ENCODE assay signal across 18 cellular contexts in the genomic region with DNA sequence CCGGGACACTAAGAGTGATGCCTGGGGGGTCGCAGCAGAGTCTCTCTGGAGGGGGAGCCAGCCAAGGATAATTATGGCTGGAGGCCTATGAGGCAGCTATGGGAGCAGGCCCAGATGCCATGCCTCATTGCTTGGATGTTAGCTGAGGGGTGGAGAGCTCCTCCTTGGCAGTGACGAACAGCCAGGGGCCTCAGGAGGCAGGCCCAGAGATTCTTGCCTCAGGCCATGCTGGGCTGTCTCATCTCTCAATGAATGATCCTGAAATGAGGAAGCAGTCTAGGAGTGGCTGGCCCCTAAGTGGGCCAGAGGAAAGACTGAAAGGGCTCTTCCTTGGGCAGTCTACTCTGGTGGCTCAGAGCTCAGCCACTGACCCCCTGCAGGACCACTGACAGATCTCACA. TPM values are rescaled to one million over a fixed set of nuclear protein-coding genes. Genes with fewer than 3 reads are reported as not detected.
DNase-seq lines count a peak whose midpoint lies in the region; ATAC-seq and TF ChIP-seq lines count a peak whose summit lies in the region.
"Had no signal": no experiment of that assay in that cellular context is flagged by ENCODE, and none has a peak within 500 bp of the region (broad histone marks: within the 10 kb centered on the region; RNA-seq: fewer than 3 reads in every experiment).

No MANE protein-coding gene starts in this region.

- H3K9ac ChIP-seq in trophoblast cell (ENCODE audit: low read length): no peak overlapping the region

- H2AFZ ChIP-seq in trophoblast cell (ENCODE audit: insufficient read depth, low read length, poor library complexity): no peak overlapping the region

- no peak overlapping the region for H4K8ac ChIP-seq in trophoblast cell (ENCODE audit: low read depth, low read length)

- H2BK12ac ChIP-seq in trophoblast cell (ENCODE audit: low read length): no peak overlapping the region

- H3K14ac ChIP-seq in trophoblast cell (ENCODE audit: low read length): no peak overlapping the region

- POLR2A ChIA-PET in activated CD8-positive, alpha-beta T cell treated with anti-CD3 and anti-CD28 coated beads, Interleukin-2, amount 10 ng/mL, durations not matched to agents 7 days and 5 days (lab: Charles Lee): no interaction called here

- H3K79me1 ChIP-seq in trophoblast cell (ENCODE audit: low read length): no peaks in the 10 kb centered on the region

- H3K27me3 Mint-ChIP-seq in activated CD8-positive, alpha-beta T cell treated with anti-CD3 and anti-CD28 coated beads, Interleukin-2, amount 10 ng/mL, durations not matched to agents 7 days and 5 days (ENCODE audit: low read depth): no peaks in the 10 kb centered on the region
- H3K27me3 Mint-ChIP-seq: activated B cell treated with CpG ODN at 0.5 μM for 24 hours; central memory CD8-positive, alpha-beta T cell; naive thymus-derived CD4-positive, alpha-beta T cell; stimulated activated memory B cell treated with anti-CD40 and anti-IgM and Interleukin-4, amounts not matched to agents 10 μg/mL and 1 μg/mL and 100 μg/mL, for 72 hours had no signal

- no peak overlapping the region for H3K4me3 ChIP-seq in epithelial cell of esophagus (ENCODE audit: low read length)
- H3K4me3 ChIP-seq in trophoblast cell (ENCODE audit: low read depth, low read length): no peak overlapping the region
- H3K4me3 ChIP-seq: gastrocnemius medialis, transverse colon had no signal

- H4K12ac ChIP-seq in trophoblast cell (ENCODE audit: low read depth, low read length): no peak overlapping the region

- TF ChIP-seq CTCF in epithelial cell of esophagus (IDR thresholded peaks at IDR 0.05; ENCODE audit: insufficient read depth, low read depth, low read length, missing control alignments): no peak

- no peak overlapping the region for H3K4me2 ChIP-seq in trophoblast cell (ENCODE audit: low read length)

- H3K79me2 ChIP-seq in trophoblast cell (ENCODE audit: control insufficient read depth, insufficient read depth, low read length, poor library complexity): no peaks in the 10 kb centered on the region

- no peaks in the 10 kb centered on the region for H3K36me3 Mint-ChIP-seq in activated CD8-positive, alpha-beta T cell treated with anti-CD3 and anti-CD28 coated beads, Interleukin-2, amount 10 ng/mL, durations not matched to agents 7 days and 5 days (ENCODE audit: low read depth)
- H3K36me3 Mint-ChIP-seq: naive thymus-derived CD4-positive, alpha-beta T cell; stimulated activated memory B cell treated with anti-CD40 and anti-IgM and Interleukin-4, amounts not matched to agents 10 μg/mL and 1 μg/mL and 100 μg/mL, for 72 hours had no signal

- no peak overlapping the region for H3K4me3 Mint-ChIP-seq in activated CD8-positive, alpha-beta T cell treated with anti-CD3 and anti-CD28 coated beads, Interleukin-2, amount 10 ng/mL, durations not matched to agents 7 days and 5 days
- H3K4me3 Mint-ChIP-seq: activated B cell treated with CpG ODN at 0.5 μM for 24 hours; central memory CD8-positive, alpha-beta T cell; naive thymus-derived CD4-positive, alpha-beta T cell; stimulated activated memory B cell treated with anti-CD40 and anti-IgM and Interleukin-4, amounts not matched to agents 10 μg/mL and 1 μg/mL and 100 μg/mL, for 72 hours had no signal

- H2AK5ac ChIP-seq in trophoblast cell (ENCODE audit: low read length): no peak overlapping the region

- no peaks in the 10 kb centered on the region for H3K4me1 Mint-ChIP-seq in activated CD8-positive, alpha-beta T cell treated with anti-CD3 and anti-CD28 coated beads, Interleukin-2, amount 10 ng/mL, durations not matched to agents 7 days and 5 days (ENCODE audit: low read depth)
- H3K4me1 Mint-ChIP-seq: central memory CD8-positive, alpha-beta T cell had no signal

- H3K27ac ChIP-seq in trophoblast cell (ENCODE audit: low read depth, low read length): no peak overlapping the region
- H3K27ac ChIP-seq: C4-2B, gastrocnemius medialis, transverse colon had no signal

- no CpG with 5 or more reads among the region's 3 CpGs for whole genome bisulfite sequencing in trophoblast cell (ENCODE audit: extremely low coverage, insufficient coverage, insufficient read length)

- H3K18ac ChIP-seq in trophoblast cell (ENCODE audit: low read length): no peak overlapping the region

- DNase-seq in GM03348 (ENCODE audit: low spot score) (peak; percentile 35), NCI-H69 (lab: John Stamatoyannopoulos, UW) (peak; percentile 7), epithelial cell of esophagus (ENCODE audit: low read depth) (peak; percentile 76), trophoblast cell (peak; percentile 96 to 98), NCI-H524 treated with DMSO at 0.1 percent for 48 hours (lab: John Stamatoyannopoulos, UW) (no peak)
- no peak for DNase-seq in activated CD8-positive, alpha-beta T cell treated with anti-CD3 and anti-CD28 coated beads, Interleukin-2, amount 10 ng/mL, durations not matched to agents 7 days and 5 days
- DNase-seq: activated B cell treated with CpG ODN at 0.5 μM for 24 hours; gastrocnemius medialis; Karpas-422; naive thymus-derived CD4-positive, alpha-beta T cell; NCI-H1694 treated with DMSO at 0.1 percent for 48 hours; NCI-H446; transverse colon had no signal

- H3K9me3 ChIP-seq in trophoblast cell (ENCODE audit: insufficient read depth, low read depth, low read length): no peaks in the 10 kb centered on the region
- H3K9me3 ChIP-seq: gastrocnemius medialis, transverse colon had no signal

- no peak overlapping the region for H2BK5ac ChIP-seq in trophoblast cell (ENCODE audit: low read depth, low read length, poor library complexity)

- no peak overlapping the region for H4K91ac ChIP-seq in trophoblast cell (ENCODE audit: low read depth, low read length)

- no peaks in the 10 kb centered on the region for H3K36me3 ChIP-seq in trophoblast cell (ENCODE audit: control insufficient read depth in 1 of 2, insufficient read depth in 2 of 2, low read length in 2 of 2)
- H3K36me3 ChIP-seq: gastrocnemius medialis, transverse colon had no signal

- H3K23ac ChIP-seq in trophoblast cell (ENCODE audit: low read length): no peak overlapping the region

- H2BK120ac ChIP-seq in trophoblast cell (ENCODE audit: insufficient read depth, low read length, poor library complexity): no peak overlapping the region

- no peak overlapping the region for H3K27ac Mint-ChIP-seq in activated CD8-positive, alpha-beta T cell treated with anti-CD3 and anti-CD28 coated beads, Interleukin-2, amount 10 ng/mL, durations not matched to agents 7 days and 5 days
- H3K27ac Mint-ChIP-seq: activated B cell treated with CpG ODN at 0.5 μM for 24 hours; naive thymus-derived CD4-positive, alpha-beta T cell; stimulated activated memory B cell treated with anti-CD40 and anti-IgM and Interleukin-4, amounts not matched to agents 10 μg/mL and 1 μg/mL and 100 μg/mL, for 72 hours had no signal

- no peaks in the 10 kb centered on the region for H3K9me3 Mint-ChIP-seq in activated CD8-positive, alpha-beta T cell treated with anti-CD3 and anti-CD28 coated beads, Interleukin-2, amount 10 ng/mL, durations not matched to agents 7 days and 5 days (ENCODE audit: insufficient read depth)
- H3K9me3 Mint-ChIP-seq: activated B cell treated with CpG ODN at 0.5 μM for 24 hours; central memory CD8-positive, alpha-beta T cell; naive thymus-derived CD4-positive, alpha-beta T cell; stimulated activated memory B cell treated with anti-CD40 and anti-IgM and Interleukin-4, amounts not matched to agents 10 μg/mL and 1 μg/mL and 100 μg/mL, for 72 hours had no signal

- ATAC-seq in GM18907 (IDR thresholded peaks at IDR 0.05; ENCODE audit: unreplicated experiment) (no peak), GM21390 (IDR thresholded peaks at IDR 0.05; ENCODE audit: unreplicated experiment) (no peak)
- no peak for ATAC-seq in activated CD8-positive, alpha-beta T cell treated with anti-CD3 and anti-CD28 coated beads, Interleukin-2, amount 10 ng/mL, durations not matched to agents 7 days and 5 days
- ATAC-seq: gastrocnemius medialis; naive thymus-derived CD4-positive, alpha-beta T cell; stimulated activated memory B cell treated with anti-CD40 and anti-IgM and Interleukin-4, amounts not matched to agents 10 μg/mL and 1 μg/mL and 100 μg/mL, for 72 hours had no signal

- CTCF ChIA-PET in activated CD8-positive, alpha-beta T cell treated with anti-CD3 and anti-CD28 coated beads, Interleukin-2, amount 10 ng/mL, durations not matched to agents 7 days and 5 days (lab: Charles Lee): interaction anchor here (1.3 kb wide), 1 partner anchor 11 kb away, joined by 7 read pairs; no protein-coding TSS in a partner anchor

- H3K27me3 ChIP-seq in trophoblast cell (ENCODE audit: insufficient read depth, low read length): no peaks in the 10 kb centered on the region
- H3K27me3 ChIP-seq: gastrocnemius medialis, transverse colon had no signal

- H3K4me1 ChIP-seq in trophoblast cell (ENCODE audit: control insufficient read depth in 1 of 2, insufficient read depth in 2 of 2, low read length in 2 of 2): peaks cover 2 to 6% of the 10 kb centered on the region in 2 experiments
- H3K4me1 ChIP-seq: transverse colon had no signal

- no peak overlapping the region for H3K4ac ChIP-seq in trophoblast cell (ENCODE audit: low read depth, low read length)

RNA-seq across cellular contexts. Expression of gene KIF9, which starts 21.3 kb away (rescaled TPM):
- 3.5 and 3.9 TPM in 2 replicates for polyA plus RNA-seq in trophoblast cell (2013)
- total RNA-seq in activated CD8-positive, alpha-beta T cell treated with anti-CD3 and anti-CD28 coated beads, Interleukin-2, amount 10 ng/mL, durations not matched to agents 7 days and 5 days: 1 to 10 TPM; 8.2 to 8.3 TPM

RNA-seq across cellular contexts. Expression of gene KLHL18, which starts 21.4 kb away (rescaled TPM):
- polyA plus RNA-seq in trophoblast cell (2013): 10.8 and 11.0 TPM in 2 replicates
- 10 to 100 TPM; 29.8 to 32.5 TPM for total RNA-seq in activated CD8-positive, alpha-beta T cell treated with anti-CD3 and anti-CD28 coated beads, Interleukin-2, amount 10 ng/mL, durations not matched to agents 7 days and 5 days

Comparison
In these comparisons a context has a peak if more than half of its experiments do, and no peak if none do; other contexts are left out.
1. DNase-seq: peak in GM03348 (single experiment), NCI-H69 (single experiment), epithelial cell of esophagus (single experiment) and trophoblast cell (2 of 2); none in activated CD8-positive, alpha-beta T cell treated with anti-CD3 and anti-CD28 coated beads, Interleukin-2, amount 10 ng/mL, durations not matched to agents 7 days and 5 days (single experiment) and NCI-H524 treated with DMSO at 0.1 percent for 48 hours (single experiment).